In the genomic region with DNA sequence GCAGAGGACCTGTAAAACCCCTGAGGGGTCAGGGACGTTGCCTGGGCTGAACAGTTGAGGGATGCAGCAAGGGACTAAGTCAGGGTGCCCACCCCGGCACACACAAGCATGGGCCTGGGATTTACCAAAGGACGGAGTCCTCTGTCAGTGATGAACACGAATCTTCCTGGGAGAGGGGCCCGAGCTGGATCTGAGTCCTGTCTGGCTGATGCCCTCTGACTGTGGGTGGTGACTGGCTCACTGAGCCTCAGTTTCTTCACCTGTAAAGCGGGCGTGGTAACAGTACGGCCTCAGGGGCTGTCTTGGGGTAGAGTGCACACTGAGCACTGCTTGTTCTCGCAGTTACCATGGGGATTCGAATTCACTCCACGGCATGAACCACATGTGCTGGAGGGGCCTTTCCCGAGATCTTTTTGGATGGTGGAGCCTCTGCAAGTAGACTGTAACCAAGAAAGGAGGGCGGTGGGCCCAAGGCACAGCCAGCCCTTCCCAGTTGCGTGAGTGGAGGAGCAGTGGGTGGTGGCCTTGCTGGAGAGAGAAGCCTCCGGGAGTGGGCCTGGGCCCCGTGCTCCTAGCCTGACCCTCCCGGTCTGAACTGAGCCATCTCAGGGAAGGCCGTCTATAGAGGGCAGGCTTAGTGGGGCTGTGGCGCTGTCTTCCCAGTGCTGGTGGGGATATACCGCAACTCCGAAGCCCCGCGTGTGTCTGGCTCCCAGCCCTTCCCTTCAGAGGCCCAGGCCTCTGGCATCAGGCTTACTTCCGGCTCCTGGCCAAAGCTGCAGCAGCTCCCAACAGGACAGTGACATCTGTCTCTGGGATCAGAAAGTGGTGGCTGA, we compare ENCODE assay signal across 18 cellular contexts.
DNase-seq lines count a peak whose midpoint lies in the region; ATAC-seq and TF ChIP-seq lines count a peak whose summit lies in the region.
"Had no signal": no experiment of that assay in that cellular context is flagged by ENCODE, and none has a peak within 500 bp of the region (broad histone marks: within the 10 kb centered on the region; RNA-seq: fewer than 3 reads in every experiment).

No MANE protein-coding gene starts in this region.

- ATAC-seq in HG03280 (IDR thresholded peaks at IDR 0.05; ENCODE audit: unreplicated experiment): no peak
- no peak for ATAC-seq in T-helper 17 cell
- no peak for ATAC-seq in HG03571 (IDR thresholded peaks at IDR 0.05; ENCODE audit: unreplicated experiment)
- ATAC-seq: activated naive CD8-positive, alpha-beta T cell treated with anti-CD3 and anti-CD28 coated beads, Interleukin-2, amount 50 U/mL, for 24 hours; foreskin keratinocyte had no signal

- TF ChIP-seq CTCF in ascending aorta (IDR thresholded peaks at IDR 0.05) (no peak), testis (IDR thresholded peaks at IDR 0.05) (no peak)

- intact Hi-C loops in ascending aorta (cut with DNase I): no loop called here
- intact Hi-C loops in testis (cut with DNase I; ENCODE audit: low total_unique reads): no loop called here

- H2BK5ac ChIP-seq in mesendoderm (ENCODE audit: low read length): no peak overlapping the region

- WGBS in mesendoderm (ENCODE audit: extremely low coverage, insufficient coverage, low lambda C conversion rate): no CpG with 5 or more reads among the region's 24 CpGs
- 89 to 91% methylated on average over 15 to 24 of the region's 24 CpGs for WGBS in testis, 2 donors

- H4K5ac ChIP-seq in mesendoderm (ENCODE audit: low read length): no peak overlapping the region

- no peak overlapping the region for H3K4ac ChIP-seq in mesendoderm (ENCODE audit: low read depth, low read length)

- H2BK120ac ChIP-seq in mesendoderm (ENCODE audit: low read depth, low read length): no peak overlapping the region

- H3K79me1 ChIP-seq in mesendoderm (ENCODE audit: low read length): no peaks in the 10 kb centered on the region

- H3K36me3 ChIP-seq in ascending aorta: no peaks in the 10 kb centered on the region
- H3K36me3 ChIP-seq in mesendoderm (ENCODE audit: control insufficient read depth, insufficient read depth, low read length): no peaks in the 10 kb centered on the region
- H3K36me3 ChIP-seq in testis (ENCODE audit: low read depth, missing control alignments): no peaks in the 10 kb centered on the region

- H3K4me1 ChIP-seq in ascending aorta: no peaks in the 10 kb centered on the region
- H3K4me1 ChIP-seq in mesendoderm (ENCODE audit: control insufficient read depth, low read depth, low read length): no peaks in the 10 kb centered on the region
- H3K4me1 ChIP-seq in testis: peaks cover 8% of the 10 kb centered on the region
- H3K4me1 ChIP-seq: foreskin keratinocyte had no signal

- no peak for TF ChIP-seq POLR2A in testis (IDR thresholded peaks at IDR 0.05)

- H3K36me3 Mint-ChIP-seq in T-helper 17 cell (ENCODE audit: low read depth): no peaks in the 10 kb centered on the region
- H3K36me3 Mint-ChIP-seq: naive B cell had no signal

- no peaks in the 10 kb centered on the region for H3K4me1 Mint-ChIP-seq in T-helper 17 cell
- H3K4me1 Mint-ChIP-seq: activated naive CD8-positive, alpha-beta T cell treated with anti-CD3 and anti-CD28 coated beads, Interleukin-2, amount 50 U/mL, for 24 hours had no signal

- H3K4me3 Mint-ChIP-seq in T-helper 17 cell: no peak overlapping the region
- H3K4me3 Mint-ChIP-seq: activated naive CD8-positive, alpha-beta T cell treated with anti-CD3 and anti-CD28 coated beads, Interleukin-2, amount 50 U/mL, for 24 hours; naive B cell; T-helper 1 cell treated with Interleukin-12 subunit alpha and Interleukin-12 subunit beta and Interleukin-4 antibody, amounts not matched to agents 30 μg/mL and 1 μg/mL, for 36 hours had no signal

- H2AK5ac ChIP-seq in mesendoderm (ENCODE audit: low read length): no peak overlapping the region

- no peak overlapping the region for H3K23ac ChIP-seq in mesendoderm (ENCODE audit: low read length)

- H3K9me3 ChIP-seq in ascending aorta (no peaks in the 10 kb centered on the region), testis (no peaks in the 10 kb centered on the region), T-helper 17 cell (ENCODE audit: control insufficient read depth, low read length, poor library complexity, severe bottlenecking) (no peaks in the 10 kb centered on the region)

- H3K79me2 ChIP-seq in mesendoderm (ENCODE audit: control insufficient read depth, insufficient read depth, low read length): no peaks in the 10 kb centered on the region

- H3K56ac ChIP-seq in mesendoderm (ENCODE audit: low read length): peak overlapping the region; percentile 27

- no peak overlapping the region for H3K4me2 ChIP-seq in mesendoderm (ENCODE audit: low read length)

- DNase-seq in NCI-H82 (lab: John Stamatoyannopoulos, UW) (peak; percentile 60), NCI-H82 treated with DMSO at 0.1 percent for 48 hours (lab: John Stamatoyannopoulos, UW; ENCODE audit: unreplicated experiment) (no peak), ascending aorta (ENCODE audit: low spot score in 2 of 2) (peak; percentile 5 to 56), mesendoderm (peak; percentile 26), testis (peak; percentile 12), T-helper 17 cell (no peak)
- DNase-seq: activated naive CD8-positive, alpha-beta T cell treated with anti-CD3 and anti-CD28 coated beads, Interleukin-2, amount 50 U/mL, for 24 hours; activated T-cell treated with anti-CD3 and anti-CD28 coated beads, Interleukin-2, amount 50 U/mL, for 1 hour; caudate nucleus; foreskin keratinocyte; naive B cell; NCI-H774; retina; stimulated activated CD4-positive, alpha-beta T cell treated with anti-CD3 and anti-CD28 coated beads, Interleukin-1b, Interleukin-23, amount 100 ng/mL, for 48 hours had no signal

- H3K4me3 ChIP-seq in ascending aorta (no peak overlapping the region), mesendoderm (ENCODE audit: low read length) (no peak overlapping the region), testis (no peak overlapping the region)

- H2BK15ac ChIP-seq in mesendoderm (replicated peaks; ENCODE audit: low read depth): no peak overlapping the region

- H3K9ac ChIP-seq in mesendoderm (ENCODE audit: low read length): no peak overlapping the region

- H4K8ac ChIP-seq in mesendoderm (ENCODE audit: low read depth, low read length): no peak overlapping the region

- H3K27me3 ChIP-seq in ascending aorta (no peaks in the 10 kb centered on the region), mesendoderm (ENCODE audit: insufficient read depth, low read length, poor library complexity) (no peaks in the 10 kb centered on the region), testis (no peaks in the 10 kb centered on the region)
- H3K27me3 ChIP-seq: foreskin keratinocyte had no signal

- H3K27ac Mint-ChIP-seq in T-helper 17 cell: no peak overlapping the region
- H3K27ac Mint-ChIP-seq: activated naive CD8-positive, alpha-beta T cell treated with anti-CD3 and anti-CD28 coated beads, Interleukin-2, amount 50 U/mL, for 24 hours; T-helper 1 cell treated with Interleukin-12 subunit alpha and Interleukin-12 subunit beta and Interleukin-4 antibody, amounts not matched to agents 30 μg/mL and 1 μg/mL, for 36 hours had no signal

- H3K27me3 Mint-ChIP-seq in T-helper 17 cell: peaks cover 20% of the 10 kb centered on the region

- H3K18ac ChIP-seq in mesendoderm (ENCODE audit: low read length): no peak overlapping the region

- no peak overlapping the region for H3K27ac ChIP-seq in ascending aorta
- no peak overlapping the region for H3K27ac ChIP-seq in mesendoderm (ENCODE audit: low read depth, low read length)
- H3K27ac ChIP-seq in testis: no peak overlapping the region
- H3K27ac ChIP-seq: 22Rv1, foreskin keratinocyte had no signal

Comparison
In these comparisons a context has a peak if more than half of its experiments do, and no peak if none do; other contexts are left out.
1. DNase-seq: peak in NCI-H82 (single experiment), ascending aorta (2 of 2), mesendoderm (single experiment) and testis (single experiment); none in NCI-H82 treated with DMSO at 0.1 percent for 48 hours (single experiment) and T-helper 17 cell (0 of 3).